ENCODE assay signal across 1 cellular context in the genomic region with DNA sequence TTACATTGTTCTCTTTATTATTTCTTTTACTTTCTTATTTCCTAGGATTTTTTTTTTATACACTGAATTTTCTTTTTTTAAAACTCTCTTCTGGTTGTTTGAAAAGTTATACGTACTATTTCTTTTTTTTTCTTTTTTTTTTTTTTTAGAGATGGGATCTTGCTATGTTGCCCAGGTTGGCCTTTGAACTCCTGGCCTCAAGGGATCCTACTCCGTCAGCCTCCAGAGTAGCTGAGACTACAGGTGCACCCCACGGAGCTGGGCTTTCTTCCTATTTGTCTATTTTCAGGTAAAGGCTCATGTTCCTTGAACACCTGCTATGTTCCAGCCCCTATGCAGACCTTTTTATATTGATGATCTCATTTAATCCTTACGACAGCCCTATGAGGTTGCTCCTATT.
A peak's percentile ranks its signal among the peaks of the same experiment; 100 is the strongest.
TF ChIP-seq lines count a peak whose summit lies in the region.

No MANE protein-coding gene starts in this region.

TF ChIP-seq in K562, 482 proteins besides CTCF, POLR2A, EP300 and RAD21:
- TF ChIP-seq, protein P1, sequence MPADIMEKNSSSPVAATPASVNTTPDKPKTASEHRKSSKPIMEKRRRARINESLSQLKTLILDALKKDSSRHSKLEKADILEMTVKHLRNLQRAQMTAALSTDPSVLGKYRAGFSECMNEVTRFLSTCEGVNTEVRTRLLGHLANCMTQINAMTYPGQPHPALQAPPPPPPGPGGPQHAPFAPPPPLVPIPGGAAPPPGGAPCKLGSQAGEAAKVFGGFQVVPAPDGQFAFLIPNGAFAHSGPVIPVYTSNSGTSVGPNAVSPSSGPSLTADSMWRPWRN (IDR thresholded peaks at IDR 0.05; ENCODE audit: low read depth): no peak
- TF ChIP-seq ZNF232 (CRISPR knock-in tag; IDR thresholded peaks at IDR 0.05) (no peak), RBM25 (IDR thresholded peaks at IDR 0.05; ENCODE audit: low read depth, low read length, severe bottlenecking) (peak; percentile 22), ZNF121 (CRISPR knock-in tag; conservative IDR thresholded peaks at IDR 0.05) (peak; percentile 94), RFX1 (IDR thresholded peaks at IDR 0.05) (no peak), BCOR (IDR thresholded peaks at IDR 0.05) (peak; percentile 76)
- TF ChIP-seq, protein P2, sequence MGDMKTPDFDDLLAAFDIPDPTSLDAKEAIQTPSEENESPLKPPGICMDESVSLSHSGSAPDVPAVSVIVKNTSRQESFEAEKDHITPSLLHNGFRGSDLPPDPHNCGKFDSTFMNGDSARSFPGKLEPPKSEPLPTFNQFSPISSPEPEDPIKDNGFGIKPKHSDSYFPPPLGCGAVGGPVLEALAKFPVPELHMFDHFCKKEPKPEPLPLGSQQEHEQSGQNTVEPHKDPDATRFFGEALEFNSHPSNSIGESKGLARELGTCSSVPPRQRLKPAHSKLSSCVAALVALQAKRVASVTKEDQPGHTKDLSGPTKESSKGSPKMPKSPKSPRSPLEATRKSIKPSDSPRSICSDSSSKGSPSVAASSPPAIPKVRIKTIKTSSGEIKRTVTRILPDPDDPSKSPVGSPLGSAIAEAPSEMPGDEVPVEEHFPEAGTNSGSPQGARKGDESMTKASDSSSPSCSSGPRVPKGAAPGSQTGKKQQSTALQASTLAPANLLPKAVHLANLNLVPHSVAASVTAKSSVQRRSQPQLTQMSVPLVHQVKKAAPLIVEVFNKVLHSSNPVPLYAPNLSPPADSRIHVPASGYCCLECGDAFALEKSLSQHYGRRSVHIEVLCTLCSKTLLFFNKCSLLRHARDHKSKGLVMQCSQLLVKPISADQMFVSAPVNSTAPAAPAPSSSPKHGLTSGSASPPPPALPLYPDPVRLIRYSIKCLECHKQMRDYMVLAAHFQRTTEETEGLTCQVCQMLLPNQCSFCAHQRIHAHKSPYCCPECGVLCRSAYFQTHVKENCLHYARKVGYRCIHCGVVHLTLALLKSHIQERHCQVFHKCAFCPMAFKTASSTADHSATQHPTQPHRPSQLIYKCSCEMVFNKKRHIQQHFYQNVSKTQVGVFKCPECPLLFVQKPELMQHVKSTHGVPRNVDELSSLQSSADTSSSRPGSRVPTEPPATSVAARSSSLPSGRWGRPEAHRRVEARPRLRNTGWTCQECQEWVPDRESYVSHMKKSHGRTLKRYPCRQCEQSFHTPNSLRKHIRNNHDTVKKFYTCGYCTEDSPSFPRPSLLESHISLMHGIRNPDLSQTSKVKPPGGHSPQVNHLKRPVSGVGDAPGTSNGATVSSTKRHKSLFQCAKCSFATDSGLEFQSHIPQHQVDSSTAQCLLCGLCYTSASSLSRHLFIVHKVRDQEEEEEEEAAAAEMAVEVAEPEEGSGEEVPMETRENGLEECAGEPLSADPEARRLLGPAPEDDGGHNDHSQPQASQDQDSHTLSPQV (IDR thresholded peaks at IDR 0.05): no peak
- TF ChIP-seq, protein P3, sequence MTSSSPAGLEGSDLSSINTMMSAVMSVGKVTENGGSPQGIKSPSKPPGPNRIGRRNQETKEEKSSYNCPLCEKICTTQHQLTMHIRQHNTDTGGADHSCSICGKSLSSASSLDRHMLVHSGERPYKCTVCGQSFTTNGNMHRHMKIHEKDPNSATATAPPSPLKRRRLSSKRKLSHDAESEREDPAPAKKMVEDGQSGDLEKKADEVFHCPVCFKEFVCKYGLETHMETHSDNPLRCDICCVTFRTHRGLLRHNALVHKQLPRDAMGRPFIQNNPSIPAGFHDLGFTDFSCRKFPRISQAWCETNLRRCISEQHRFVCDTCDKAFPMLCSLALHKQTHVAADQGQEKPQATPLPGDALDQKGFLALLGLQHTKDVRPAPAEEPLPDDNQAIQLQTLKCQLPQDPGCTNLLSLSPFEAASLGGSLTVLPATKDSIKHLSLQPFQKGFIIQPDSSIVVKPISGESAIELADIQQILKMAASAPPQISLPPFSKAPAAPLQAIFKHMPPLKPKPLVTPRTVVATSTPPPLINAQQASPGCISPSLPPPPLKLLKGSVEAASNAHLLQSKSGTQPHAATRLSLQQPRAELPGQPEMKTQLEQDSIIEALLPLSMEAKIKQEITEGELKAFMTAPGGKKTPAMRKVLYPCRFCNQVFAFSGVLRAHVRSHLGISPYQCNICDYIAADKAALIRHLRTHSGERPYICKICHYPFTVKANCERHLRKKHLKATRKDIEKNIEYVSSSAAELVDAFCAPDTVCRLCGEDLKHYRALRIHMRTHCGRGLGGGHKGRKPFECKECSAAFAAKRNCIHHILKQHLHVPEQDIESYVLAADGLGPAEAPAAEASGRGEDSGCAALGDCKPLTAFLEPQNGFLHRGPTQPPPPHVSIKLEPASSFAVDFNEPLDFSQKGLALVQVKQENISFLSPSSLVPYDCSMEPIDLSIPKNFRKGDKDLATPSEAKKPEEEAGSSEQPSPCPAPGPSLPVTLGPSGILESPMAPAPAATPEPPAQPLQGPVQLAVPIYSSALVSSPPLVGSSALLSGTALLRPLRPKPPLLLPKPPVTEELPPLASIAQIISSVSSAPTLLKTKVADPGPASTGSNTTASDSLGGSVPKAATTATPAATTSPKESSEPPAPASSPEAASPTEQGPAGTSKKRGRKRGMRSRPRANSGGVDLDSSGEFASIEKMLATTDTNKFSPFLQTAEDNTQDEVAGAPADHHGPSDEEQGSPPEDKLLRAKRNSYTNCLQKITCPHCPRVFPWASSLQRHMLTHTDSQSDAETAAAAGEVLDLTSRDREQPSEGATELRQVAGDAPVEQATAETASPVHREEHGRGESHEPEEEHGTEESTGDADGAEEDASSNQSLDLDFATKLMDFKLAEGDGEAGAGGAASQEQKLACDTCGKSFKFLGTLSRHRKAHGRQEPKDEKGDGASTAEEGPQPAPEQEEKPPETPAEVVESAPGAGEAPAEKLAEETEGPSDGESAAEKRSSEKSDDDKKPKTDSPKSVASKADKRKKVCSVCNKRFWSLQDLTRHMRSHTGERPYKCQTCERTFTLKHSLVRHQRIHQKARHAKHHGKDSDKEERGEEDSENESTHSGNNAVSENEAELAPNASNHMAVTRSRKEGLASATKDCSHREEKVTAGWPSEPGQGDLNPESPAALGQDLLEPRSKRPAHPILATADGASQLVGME (CRISPR knock-in tag; IDR thresholded peaks at IDR 0.05): no peak
- TF ChIP-seq, protein P4, sequence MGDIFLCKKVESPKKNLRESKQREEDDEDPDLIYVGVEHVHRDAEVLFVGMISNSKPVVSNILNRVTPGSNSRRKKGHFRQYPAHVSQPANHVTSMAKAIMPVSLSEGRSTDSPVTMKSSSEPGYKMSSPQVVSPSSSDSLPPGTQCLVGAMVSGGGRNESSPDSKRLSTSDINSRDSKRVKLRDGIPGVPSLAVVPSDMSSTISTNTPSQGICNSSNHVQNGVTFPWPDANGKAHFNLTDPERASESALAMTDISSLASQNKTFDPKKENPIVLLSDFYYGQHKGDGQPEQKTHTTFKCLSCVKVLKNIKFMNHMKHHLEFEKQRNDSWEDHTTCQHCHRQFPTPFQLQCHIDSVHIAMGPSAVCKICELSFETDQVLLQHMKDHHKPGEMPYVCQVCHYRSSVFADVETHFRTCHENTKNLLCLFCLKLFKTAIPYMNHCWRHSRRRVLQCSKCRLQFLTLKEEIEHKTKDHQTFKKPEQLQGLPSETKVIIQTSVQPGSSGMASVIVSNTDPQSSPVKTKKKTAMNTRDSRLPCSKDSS (IDR thresholded peaks at IDR 0.05; ENCODE audit: low read depth, partially characterized antibody): no peak
- TF ChIP-seq, protein P5, sequence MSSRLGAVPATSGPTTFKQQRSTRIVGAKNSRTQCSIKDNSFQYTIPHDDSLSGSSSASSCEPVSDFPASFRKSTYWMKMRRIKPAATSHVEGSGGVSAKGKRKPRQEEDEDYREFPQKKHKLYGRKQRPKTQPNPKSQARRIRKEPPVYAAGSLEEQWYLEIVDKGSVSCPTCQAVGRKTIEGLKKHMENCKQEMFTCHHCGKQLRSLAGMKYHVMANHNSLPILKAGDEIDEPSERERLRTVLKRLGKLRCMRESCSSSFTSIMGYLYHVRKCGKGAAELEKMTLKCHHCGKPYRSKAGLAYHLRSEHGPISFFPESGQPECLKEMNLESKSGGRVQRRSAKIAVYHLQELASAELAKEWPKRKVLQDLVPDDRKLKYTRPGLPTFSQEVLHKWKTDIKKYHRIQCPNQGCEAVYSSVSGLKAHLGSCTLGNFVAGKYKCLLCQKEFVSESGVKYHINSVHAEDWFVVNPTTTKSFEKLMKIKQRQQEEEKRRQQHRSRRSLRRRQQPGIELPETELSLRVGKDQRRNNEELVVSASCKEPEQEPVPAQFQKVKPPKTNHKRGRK (tag; IDR thresholded peaks at IDR 0.05): peak; percentile 61; the same call in 1 of the 2 replicates
